16 cellular contexts compared by ENCODE assay signal in genomic region chr19:51472607-51473006, GRCh38. TPM values are rescaled to one million over a fixed set of nuclear protein-coding genes. Genes with fewer than 3 reads are reported as not detected.
"Had no signal": no experiment of that assay in that cellular context is flagged by ENCODE, and none has a peak within 500 bp of the region (broad histone marks: within the 10 kb centered on the region; RNA-seq: fewer than 3 reads in every experiment).

No MANE protein-coding gene starts in this region.

- H3K4me1 ChIP-seq: adrenal gland, SJSA1 had no signal

- H3K9me3 ChIP-seq: adrenal gland, MG63, SJSA1 had no signal

- DNase-seq: cerebellar nuclear complex, NCI-H1417 treated with DMSO at 0.1 percent for 48 hours had no signal

- H3K27ac ChIP-seq: adrenal gland, SJSA1, WERI-Rb-1 had no signal

- FAIRE-seq: colon, RCC 7860 had no signal

- H3K36me3 ChIP-seq: adrenal gland, MG63, SJSA1, WERI-Rb-1 had no signal

- H3K27me3 ChIP-seq: adrenal gland, SJSA1 had no signal

- H3K4me3 ChIP-seq: adrenal gland, MG63, SJSA1 had no signal

- H3K4me3 Mint-ChIP-seq: activated naive CD8-positive, alpha-beta T cell treated with anti-CD3 and anti-CD28 coated beads for 36 hours; dendritic cell treated with granulocyte-macrophage colony-stimulating factor and Interleukin-4, amounts not matched to agents 40 ng/mL and 50 ng/mL, for 4 days; T-helper 2 cell treated with Interferon-gamma antibody and Interleukin-4, amounts not matched to agents 5 μg/mL and 100 μg/mL, for 36 hours had no signal

- H3K27ac Mint-ChIP-seq: activated naive CD8-positive, alpha-beta T cell treated with anti-CD3 and anti-CD28 coated beads for 36 hours; dendritic cell treated with granulocyte-macrophage colony-stimulating factor and Interleukin-4, amounts not matched to agents 40 ng/mL and 50 ng/mL, for 4 days; T-helper 2 cell treated with Interferon-gamma antibody and Interleukin-4, amounts not matched to agents 5 μg/mL and 100 μg/mL, for 36 hours had no signal

- H3K9me3 Mint-ChIP-seq: activated naive CD8-positive, alpha-beta T cell treated with anti-CD3 and anti-CD28 coated beads for 36 hours; dendritic cell treated with granulocyte-macrophage colony-stimulating factor and Interleukin-4, amounts not matched to agents 40 ng/mL and 50 ng/mL, for 4 days; T-helper 2 cell treated with Interferon-gamma antibody and Interleukin-4, amounts not matched to agents 5 μg/mL and 100 μg/mL, for 36 hours had no signal

RNA-seq across cellular contexts. Expression of gene CEACAM18, which starts 5.7 kb away (rescaled TPM):
- total RNA-seq: activated CD8-positive, alpha-beta memory T cell treated with anti-CD3 and anti-CD28 coated beads for 36 hours; activated naive CD8-positive, alpha-beta T cell treated with anti-CD3 and anti-CD28 coated beads for 36 hours; adrenal gland; cardiac septum; NCI-H460; PC-3; SJSA1; T-helper 1 cell treated with Interleukin-12 subunit alpha and Interleukin-12 subunit beta and Interleukin-4 antibody, amounts not matched to agents 30 ng/mL and 1 ng/mL, for 36 hours had no signal
- polyA plus RNA-seq: adrenal gland had no signal

RNA-seq across cellular contexts. Expression of gene SIGLEC8, which starts 14.4 kb away (rescaled TPM):
- total RNA-seq: activated CD8-positive, alpha-beta memory T cell treated with anti-CD3 and anti-CD28 coated beads for 36 hours; activated naive CD8-positive, alpha-beta T cell treated with anti-CD3 and anti-CD28 coated beads for 36 hours; cardiac septum; NCI-H460; PC-3; SJSA1; T-helper 1 cell treated with Interleukin-12 subunit alpha and Interleukin-12 subunit beta and Interleukin-4 antibody, amounts not matched to agents 30 ng/mL and 1 ng/mL, for 36 hours had no signal

RNA-seq across cellular contexts. Expression of gene SIGLEC12, which starts 29.0 kb away (rescaled TPM):
- total RNA-seq: cardiac septum; NCI-H460; PC-3; SJSA1; T-helper 1 cell treated with Interleukin-12 subunit alpha and Interleukin-12 subunit beta and Interleukin-4 antibody, amounts not matched to agents 30 ng/mL and 1 ng/mL, for 36 hours had no signal

RNA-seq across cellular contexts. Expression of gene SIGLEC10, which starts 55.2 kb away (rescaled TPM):
- total RNA-seq: activated naive CD8-positive, alpha-beta T cell treated with anti-CD3 and anti-CD28 coated beads for 36 hours; NCI-H460; PC-3; SJSA1 had no signal

RNA-seq across cellular contexts. Expression of gene SIGLEC6, which starts 58.9 kb away (rescaled TPM):
- total RNA-seq: activated CD8-positive, alpha-beta memory T cell treated with anti-CD3 and anti-CD28 coated beads for 36 hours; activated naive CD8-positive, alpha-beta T cell treated with anti-CD3 and anti-CD28 coated beads for 36 hours; NCI-H460; PC-3; SJSA1 had no signal
- polyA plus RNA-seq: adrenal gland had no signal
